8 cellular contexts compared by ENCODE assay signal in the genomic region with DNA sequence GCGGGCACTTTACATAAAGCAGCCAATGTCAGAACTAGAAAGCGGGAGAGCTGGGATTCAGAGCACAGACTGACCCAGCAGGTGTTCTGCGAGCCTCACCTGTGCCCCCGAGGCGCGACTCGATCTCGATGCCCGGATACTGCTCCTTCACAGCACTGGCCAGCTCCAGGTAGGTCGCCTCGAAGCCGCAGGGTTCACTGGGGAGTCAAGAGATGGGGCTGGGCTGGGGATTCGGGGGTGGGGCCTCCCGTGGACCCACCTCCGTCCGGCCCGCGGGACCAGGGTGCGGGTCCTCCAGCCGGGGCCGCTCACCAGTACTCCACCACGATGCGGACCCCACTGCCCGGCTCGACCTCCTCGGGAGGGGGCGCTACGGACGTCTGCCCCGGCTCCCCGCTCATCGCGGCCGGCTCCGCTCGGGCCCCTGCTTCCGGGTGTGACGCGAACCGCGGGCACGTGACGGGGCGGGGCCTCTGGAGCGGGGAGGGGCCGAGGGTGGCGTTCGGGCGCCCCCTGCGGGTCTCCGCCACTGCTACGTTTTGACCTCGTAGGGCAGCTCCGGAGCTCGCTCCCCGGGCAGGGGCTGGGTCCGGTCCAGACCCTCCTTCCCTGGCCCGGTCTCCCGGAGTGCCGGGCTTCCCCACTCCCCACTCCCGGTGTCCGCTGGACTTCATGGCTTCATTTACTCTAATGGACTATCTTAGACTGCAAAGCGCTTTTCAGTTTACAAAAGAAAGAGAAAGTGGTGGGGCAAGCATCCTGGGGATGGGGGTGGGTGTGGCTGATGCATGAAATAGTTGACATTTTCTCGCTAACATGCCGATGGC. TPM values are rescaled to one million over a fixed set of nuclear protein-coding genes. Genes with fewer than 3 reads are reported as not detected.
DNase-seq lines count a peak whose midpoint lies in the region; ATAC-seq and TF ChIP-seq lines count a peak whose summit lies in the region.

MIEN1 (minus strand) TSS at position 438 of the 827 bp plus-strand sequence; CDS start at position 401, 37 bp downstream.

- peak within 1 kb of the TSS; percentile 58 for H3K4me3 ChIP-seq in colonic mucosa

- H3K27ac ChIP-seq in colonic mucosa: peak within 1 kb of the TSS; percentile 80

- H3K9ac ChIP-seq in colonic mucosa (ENCODE audit: low read depth in 2 of 2, low read length in 2 of 2): peak within 1 kb of the TSS; percentile 88 to 97

- no peaks in the 10 kb centered on the region for H3K27me3 ChIP-seq in colonic mucosa

- intact Hi-C loops in colonic mucosa (cut with DNase I): no loop called here

- DNase-seq in Ammon's horn (ENCODE audit: low spot score): peak; percentile 92
- DNase-seq in NCI-H510A treated with DMSO at 0.1 percent for 48 hours (lab: John Stamatoyannopoulos, UW): peak; percentile 77
- peak; percentile 95 for DNase-seq in activated CD4-positive, alpha-beta T cell treated with anti-CD3 and anti-CD28 coated beads for 48 hours
- peak; percentile 95 for DNase-seq in colonic mucosa
- DNase-seq in left kidney (ENCODE audit: low read depth, low spot score): peak; percentile 93
- peak; percentile 96 to 97 for DNase-seq in stimulated activated CD4-positive, alpha-beta T cell treated with anti-CD3 and anti-CD28 coated beads, Interleukin-2, amount 100 ng/mL, for 24 hours

- ATAC-seq in GM19043 (IDR thresholded peaks at IDR 0.05; ENCODE audit: low read depth, unreplicated experiment) (peak; percentile 79), HG03354 (IDR thresholded peaks at IDR 0.05; ENCODE audit: poor library complexity, severe bottlenecking, unreplicated experiment) (peak; percentile 88)

- TF ChIP-seq CTCF in colonic mucosa (IDR thresholded peaks at IDR 0.05): peak; percentile 94

- H3K36me3 ChIP-seq in colonic mucosa: no peaks in the 10 kb centered on the region

- peaks cover 7% of the 10 kb centered on the region for H3K4me1 ChIP-seq in colonic mucosa

- H3K9me3 ChIP-seq in colonic mucosa: no peaks in the 10 kb centered on the region

RNA-seq across cellular contexts. Expression of gene MIEN1, which starts in this region (rescaled TPM):
- total RNA-seq in colonic mucosa: 100 to 1,000 TPM in 1 of 2 donors, 10 to 100 TPM in 1; 74.1 to 103 TPM

Comparison
In these comparisons a context has a peak if more than half of its experiments do, and no peak if none do; other contexts are left out.
1. Peak in every context shown above with its lines: DNase-seq, ATAC-seq, H3K4me3 ChIP-seq and H3K27ac ChIP-seq.